ENCODE assay signal across 8 cellular contexts in genomic region chr4:156971168-156971601, GRCh38. TPM values are rescaled to one million over a fixed set of nuclear protein-coding genes. Genes with fewer than 3 reads are reported as not detected.
A peak's percentile ranks its signal among the peaks of the same experiment; 100 is the strongest.
DNase-seq lines count a peak whose midpoint lies in the region; ATAC-seq and TF ChIP-seq lines count a peak whose summit lies in the region.

No MANE protein-coding gene starts in this region.

- no peaks in the 10 kb centered on the region for H3K36me3 ChIP-seq in iPS-18a (ENCODE audit: control insufficient read depth, low read depth, low read length)
- no peaks in the 10 kb centered on the region for H3K36me3 ChIP-seq in spleen

- H3K27ac ChIP-seq in iPS-18a (ENCODE audit: low read length) (no peak overlapping the region), spleen (peak overlapping the region in 7 of 8 donors; percentile 29 to 83 (median 65))

- H3K36me3 Mint-ChIP-seq in T-helper 2 cell treated with Interferon-gamma antibody and Interleukin-4, amounts not matched to agents 5 μg/mL and 100 μg/mL, for 36 hours (ENCODE audit: low read depth) = no peaks in the 10 kb centered on the region
- H3K36me3 Mint-ChIP-seq in activated naive CD8-positive, alpha-beta T cell treated with anti-CD3 and anti-CD28 coated beads, Interleukin-2, amount 10 ng/mL, durations not matched to agents 7 days and 5 days = no peaks in the 10 kb centered on the region

- no peak overlapping the region for H3K27ac Mint-ChIP-seq in T-helper 2 cell treated with Interferon-gamma antibody and Interleukin-4, amounts not matched to agents 5 μg/mL and 100 μg/mL, for 36 hours
- no peak overlapping the region for H3K27ac Mint-ChIP-seq in activated naive CD8-positive, alpha-beta T cell treated with anti-CD3 and anti-CD28 coated beads, Interleukin-2, amount 10 ng/mL, durations not matched to agents 7 days and 5 days

- TF ChIP-seq CTCF in spleen (IDR thresholded peaks at IDR 0.05 in 8 of 11, conservative IDR thresholded peaks at IDR 0.05 in 3 of 11) = no peak

- no peaks in the 10 kb centered on the region for H3K9me3 ChIP-seq in iPS-18a (ENCODE audit: control insufficient read depth, low read depth, low read length)
- H3K9me3 ChIP-seq in spleen = no peaks in the 10 kb centered on the region

- H3K9me3 Mint-ChIP-seq in T-helper 2 cell treated with Interferon-gamma antibody and Interleukin-4, amounts not matched to agents 5 μg/mL and 100 μg/mL, for 36 hours = no peaks in the 10 kb centered on the region
- peaks cover 3% of the 10 kb centered on the region for H3K9me3 Mint-ChIP-seq in activated naive CD8-positive, alpha-beta T cell treated with anti-CD3 and anti-CD28 coated beads, Interleukin-2, amount 10 ng/mL, durations not matched to agents 7 days and 5 days

- intact Hi-C loops in spleen (cut with DNase I; ENCODE audit: low total_unique reads) = no loop called here

- ATAC-seq in activated naive CD8-positive, alpha-beta T cell treated with anti-CD3 and anti-CD28 coated beads, Interleukin-2, amount 10 ng/mL, durations not matched to agents 7 days and 5 days (ENCODE audit: low read depth) = no peak
- ATAC-seq in HG02973 (IDR thresholded peaks at IDR 0.05; ENCODE audit: unreplicated experiment) = no peak

- DNase-seq in T-helper 2 cell treated with Interferon-gamma antibody and Interleukin-4, amounts not matched to agents 5 μg/mL and 100 μg/mL, for 36 hours (ENCODE audit: low spot score) = no peak
- no peak for DNase-seq in T-helper 2 cell
- DNase-seq in activated naive CD8-positive, alpha-beta T cell treated with anti-CD3 and anti-CD28 coated beads, Interleukin-2, amount 10 ng/mL, durations not matched to agents 7 days and 5 days = no peak
- DNase-seq in spleen = peak; percentile 78
- DNase-seq in AG08395 (ENCODE audit: low spot score) = no peak
- DNase-seq in activated CD8-positive, alpha-beta memory T cell treated with anti-CD3 and anti-CD28 coated beads for 24 hours = no peak

- peak overlapping the region; percentile 50 for H3K4me3 Mint-ChIP-seq in T-helper 2 cell treated with Interferon-gamma antibody and Interleukin-4, amounts not matched to agents 5 μg/mL and 100 μg/mL, for 36 hours
- H3K4me3 Mint-ChIP-seq in activated naive CD8-positive, alpha-beta T cell treated with anti-CD3 and anti-CD28 coated beads, Interleukin-2, amount 10 ng/mL, durations not matched to agents 7 days and 5 days = peak overlapping the region; percentile 47

- H3K4me1 ChIP-seq in iPS-18a (ENCODE audit: control insufficient read depth, low read depth, low read length) (peaks cover 16% of the 10 kb centered on the region), spleen (peaks cover 0 to 59% (median 19%) of the 10 kb centered on the region in 6 donors)

- H3K27me3 ChIP-seq in iPS-18a (ENCODE audit: control insufficient read depth, insufficient read depth, low read length) = peaks cover 33% of the 10 kb centered on the region
- peaks cover 0 to 55% (median 11%) of the 10 kb centered on the region in 7 donors for H3K27me3 ChIP-seq in spleen (replicated peaks in 1 of 7)

- POLR2A ChIA-PET in activated naive CD8-positive, alpha-beta T cell treated with anti-CD3 and anti-CD28 coated beads, Interleukin-2, amount 10 ng/mL, durations not matched to agents 7 days and 5 days (lab: Charles Lee) = no interaction called here

- peak overlapping the region; percentile 16 for H3K9ac ChIP-seq in iPS-18a (ENCODE audit: low read length)

- 0 to 4% (median 1%) methylated on average over 14 to 44 of the region's 44 CpGs for WGBS in spleen, 5 donors

- H3K4me3 ChIP-seq in iPS-18a (ENCODE audit: low read length) (peak overlapping the region; percentile 82), spleen (peak overlapping the region; percentile 17 to 73 (median 50))

- peaks cover 49% of the 10 kb centered on the region for H3K27me3 Mint-ChIP-seq in T-helper 2 cell treated with Interferon-gamma antibody and Interleukin-4, amounts not matched to agents 5 μg/mL and 100 μg/mL, for 36 hours (ENCODE audit: low read depth)
- peaks cover 42% of the 10 kb centered on the region for H3K27me3 Mint-ChIP-seq in activated naive CD8-positive, alpha-beta T cell treated with anti-CD3 and anti-CD28 coated beads, Interleukin-2, amount 10 ng/mL, durations not matched to agents 7 days and 5 days

- no peak for TF ChIP-seq POLR2A in spleen (IDR thresholded peaks at IDR 0.05)

- no peaks in the 10 kb centered on the region for H3K4me1 Mint-ChIP-seq in T-helper 2 cell treated with Interferon-gamma antibody and Interleukin-4, amounts not matched to agents 5 μg/mL and 100 μg/mL, for 36 hours (ENCODE audit: low read depth)
- H3K4me1 Mint-ChIP-seq in activated naive CD8-positive, alpha-beta T cell treated with anti-CD3 and anti-CD28 coated beads, Interleukin-2, amount 10 ng/mL, durations not matched to agents 7 days and 5 days = peaks cover 4% of the 10 kb centered on the region

RNA-seq across cellular contexts. Expression of gene PDGFC, which starts 0.4 kb away (rescaled TPM):
- under 1 TPM in 1 of 2 experiments, not detected in 1; 0.11 TPM for total RNA-seq in activated naive CD8-positive, alpha-beta T cell treated with anti-CD3 and anti-CD28 coated beads, Interleukin-2, amount 10 ng/mL, durations not matched to agents 7 days and 5 days
- total RNA-seq in spleen = 10 to 100 TPM; 10.5 to 24.7 (median 19.2) TPM
- 1 to 10 TPM; 1.6 to 3.4 (median 1.9) TPM for polyA plus RNA-seq in spleen

Comparison
In these comparisons a context has a peak if more than half of its experiments do, and no peak if none do; other contexts are left out.
1. RNA of gene PDGFC, which starts 0.4 kb away (total RNA-seq): 10.5 to 24.7 TPM in spleen; 0.11 TPM in activated naive CD8-positive, alpha-beta T cell treated with anti-CD3 and anti-CD28 coated beads, Interleukin-2, amount 10 ng/mL, durations not matched to agents 7 days and 5 days; every median in the first group is over 10 times any median in the second.